16 cellular contexts compared by ENCODE assay signal in the genomic region with DNA sequence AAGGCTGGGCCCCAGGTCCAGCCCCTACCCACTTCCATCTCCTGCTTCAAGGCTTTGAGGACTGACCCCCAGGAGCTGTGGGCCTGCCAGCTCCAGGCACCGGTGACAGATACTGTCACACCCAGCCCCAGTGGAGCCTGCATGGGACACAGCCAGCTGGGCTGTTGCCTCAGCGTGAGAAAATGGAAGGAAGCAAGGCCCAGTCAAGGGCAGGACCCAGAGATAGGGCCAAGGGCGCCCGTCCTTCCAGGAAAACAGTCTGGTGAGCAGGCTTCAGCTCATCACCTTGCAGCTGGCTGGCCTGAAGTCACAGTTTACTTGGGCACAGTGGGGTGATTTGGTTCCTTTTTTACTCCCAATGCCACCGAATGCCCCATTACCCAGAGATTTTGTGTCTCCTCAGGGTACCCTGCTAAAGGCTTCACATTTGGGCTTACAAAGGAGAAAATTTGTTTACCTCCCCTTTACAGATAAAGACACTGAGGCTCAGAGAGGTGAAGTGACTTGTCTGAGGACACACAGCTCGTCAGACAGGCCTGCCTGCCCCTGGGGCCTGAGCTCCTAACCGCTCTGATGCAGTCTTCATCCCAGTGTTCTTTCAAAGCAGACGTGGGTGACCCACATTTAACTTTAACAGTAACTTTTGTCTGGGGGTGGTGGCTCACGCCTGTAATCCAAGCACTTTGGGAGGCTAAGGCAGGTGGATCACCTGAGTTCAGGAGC. TPM values are rescaled to one million over a fixed set of nuclear protein-coding genes. Genes with fewer than 3 reads are reported as not detected.
DNase-seq lines count a peak whose midpoint lies in the region; ATAC-seq and TF ChIP-seq lines count a peak whose summit lies in the region.
"Had no signal": no experiment of that assay in that cellular context is flagged by ENCODE, and none has a peak within 500 bp of the region (broad histone marks: within the 10 kb centered on the region; RNA-seq: fewer than 3 reads in every experiment).

No MANE protein-coding gene starts in this region.

- peaks cover 25% of the 10 kb centered on the region for H3K4me1 Mint-ChIP-seq in HFFc6 (ENCODE audit: low read depth)
- H3K4me1 Mint-ChIP-seq: naive thymus-derived CD8-positive, alpha-beta T cell had no signal

- no peaks in the 10 kb centered on the region; the same call in none of the 2 replicates for H3K27me3 Mint-ChIP-seq in HFFc6 (ENCODE audit: insufficient read depth)

- H3K36me3 ChIP-seq in NT2/D1 (ENCODE audit: insufficient read depth, insufficient read length, low read length) = no peaks in the 10 kb centered on the region
- no peaks in the 10 kb centered on the region for H3K36me3 ChIP-seq in fibroblast of lung (ENCODE audit: control insufficient read depth, insufficient read depth, low read length)
- no peaks in the 10 kb centered on the region for H3K36me3 ChIP-seq in lower lobe of right lung
- H3K36me3 ChIP-seq in stomach = no peaks in the 10 kb centered on the region

- no peak overlapping the region for H3K27ac Mint-ChIP-seq in HFFc6
- H3K27ac Mint-ChIP-seq: activated naive CD8-positive, alpha-beta T cell; activated T-cell treated with anti-CD3 and anti-CD28 coated beads, Interleukin-2, amount 50 U/mL, for 24 hours had no signal

- no peak for TF ChIP-seq EP300 in stomach (IDR thresholded peaks at IDR 0.05)

- no peak overlapping the region for H3K4me3 Mint-ChIP-seq in HFFc6
- H3K4me3 Mint-ChIP-seq: activated naive CD8-positive, alpha-beta T cell; activated T-cell treated with anti-CD3 and anti-CD28 coated beads, Interleukin-2, amount 50 U/mL, for 24 hours; naive thymus-derived CD8-positive, alpha-beta T cell had no signal

- H3K27me3 ChIP-seq in NT2/D1 (ENCODE audit: insufficient read depth, insufficient read length) (no peaks in the 10 kb centered on the region), fibroblast of lung (ENCODE audit: control insufficient read depth, insufficient read depth, low read length) (no peaks in the 10 kb centered on the region), lower lobe of right lung (ENCODE audit: low read depth) (no peaks in the 10 kb centered on the region), stomach (no peaks in the 10 kb centered on the region)

- H3K4me3 ChIP-seq in NT2/D1 (ENCODE audit: insufficient read length, low read depth) (no peak overlapping the region), fibroblast of lung (replicated peaks in 1 of 4; ENCODE audit: control extremely low read depth in 1 of 4, insufficient read depth in 1 of 4, low read depth in 3 of 4, low read length in 4 of 4) (no peak overlapping the region), lower lobe of right lung (no peak overlapping the region), stomach (no peak overlapping the region)

- peak in 1 of 2 donors; percentile 42 for ATAC-seq in lower lobe of right lung
- ATAC-seq: left colon; naive thymus-derived CD8-positive, alpha-beta T cell had no signal

- peak overlapping the region; percentile 12 for H3K27ac ChIP-seq in fibroblast of lung (ENCODE audit: insufficient read depth, low read length)
- H3K27ac ChIP-seq in lower lobe of right lung = peak overlapping the region; percentile 27
- peak overlapping the region in 3 of 5 donors; percentile 62 to 73 (median 71) for H3K27ac ChIP-seq in stomach

- H4K20me1 ChIP-seq in fibroblast of lung (ENCODE audit: control insufficient read depth, extremely low read depth, insufficient read depth, low read length) = no peaks in the 10 kb centered on the region

- H3K4me2 ChIP-seq in fibroblast of lung (ENCODE audit: extremely low read depth, insufficient read depth, low read length) = no peak overlapping the region

- no peaks in the 10 kb centered on the region for H3K79me2 ChIP-seq in fibroblast of lung (ENCODE audit: control insufficient read depth, insufficient read depth, low read length)

- WGBS in stomach, 5 donors = 48 to 68% (median 60%) methylated on average over 9 of the region's 9 CpGs

- H3K36me3 Mint-ChIP-seq in HFFc6 (ENCODE audit: low read depth) = no peaks in the 10 kb centered on the region
- H3K36me3 Mint-ChIP-seq: activated naive CD8-positive, alpha-beta T cell; naive thymus-derived CD8-positive, alpha-beta T cell had no signal

- no peaks in the 10 kb centered on the region for H3K9me3 Mint-ChIP-seq in HFFc6
- H3K9me3 Mint-ChIP-seq: activated T-cell treated with anti-CD3 and anti-CD28 coated beads, Interleukin-2, amount 50 U/mL, for 24 hours; naive thymus-derived CD8-positive, alpha-beta T cell had no signal

- intact Hi-C loops in lower lobe of right lung (cut with DNase I) (no loop called here), stomach (cut with DNase I; ENCODE audit: low total_unique reads) (no loop called here)

- H2AFZ ChIP-seq in fibroblast of lung (ENCODE audit: low read length) = no peak overlapping the region

- H3K4me1 ChIP-seq in NT2/D1 (ENCODE audit: insufficient read depth, insufficient read length) (peaks cover 6% of the 10 kb centered on the region), fibroblast of lung (ENCODE audit: control insufficient read depth, extremely low read depth, insufficient read depth, low read length) (peaks cover 21% of the 10 kb centered on the region), lower lobe of right lung (peaks cover 35% of the 10 kb centered on the region), stomach (peaks cover 12 to 33% (median 24%) of the 10 kb centered on the region in 4 donors)

- H3K9me3 ChIP-seq in NT2/D1 (ENCODE audit: insufficient read depth, low read length) (no peaks in the 10 kb centered on the region), fibroblast of lung (ENCODE audit: control insufficient read depth, insufficient read depth, low read depth, low read length) (no peaks in the 10 kb centered on the region), lower lobe of right lung (no peaks in the 10 kb centered on the region), stomach (no peaks in the 10 kb centered on the region)

- no peak for DNase-seq in NT2/D1 (ENCODE audit: low read depth, low spot score)
- DNase-seq in fibroblast of lung (ENCODE audit: low read depth in 2 of 2) = no peak
- DNase-seq in lower lobe of right lung = no peak
- DNase-seq in stomach = peak; percentile 60
- no peak for DNase-seq in NCI-H2029 (lab: John Stamatoyannopoulos, UW)
- no peak for DNase-seq in GM13976 (ENCODE audit: low spot score)
- no peak for DNase-seq in NCI-H2081 treated with DMSO at 0.1 percent for 48 hours (lab: John Stamatoyannopoulos, UW)
- DNase-seq in HFFc6 = no peak
- DNase-seq: activated T-cell treated with anti-CD3 and anti-CD28 coated beads, Interleukin-2, amount 50 U/mL, for 24 hours; hippocampal formation; naive thymus-derived CD8-positive, alpha-beta T cell; NCI-H1694; NCI-H510A had no signal

- TF ChIP-seq CTCF in fibroblast of lung (conservative IDR thresholded peaks at IDR 0.05 in 1 of 2, IDR thresholded peaks at IDR 0.05 in 1 of 2; ENCODE audit: low read depth in 1 of 2, low read length in 2 of 2) = no peak
- TF ChIP-seq CTCF in lower lobe of right lung (IDR thresholded peaks at IDR 0.05) = no peak
- no peak for TF ChIP-seq CTCF in stomach (IDR thresholded peaks at IDR 0.05)
- TF ChIP-seq CTCF in GM13976 (IDR thresholded peaks at IDR 0.05; ENCODE audit: borderline replicate concordance, control extremely low read depth, extremely low read depth, insufficient read depth, missing control alignments) = no peak
- no peak for TF ChIP-seq CTCF in HFFc6 (IDR thresholded peaks at IDR 0.05)

- H3K9ac ChIP-seq in NT2/D1 (ENCODE audit: insufficient read length, low read depth) (peak overlapping the region; percentile 32), fibroblast of lung (ENCODE audit: insufficient read depth, low read length) (no peak overlapping the region)

- in situ Hi-C loops in GM13976 (cut with MboI; ENCODE audit: low sequenced_read_pairs, unreplicated experiment) = no loop called here

- no peak for TF ChIP-seq POLR2A in stomach (IDR thresholded peaks at IDR 0.05)

RNA-seq across cellular contexts. Expression of gene WDR38, which starts 21.5 kb away (rescaled TPM):
- total RNA-seq in fibroblast of lung (not detected in 2 replicates), lower lobe of right lung (6.6 TPM), stomach (not detected)
- polyA plus RNA-seq in fibroblast of lung (not detected in 2 replicates), stomach (not detected)
- not detected in 2 replicates for polyA plus RNA-seq in fibroblast of lung (2012)
- not detected in 2 replicates for polyA minus RNA-seq in fibroblast of lung (ENCODE audit: low replicate concordance)
- not detected for total RNA-seq in HFFc6 (2021; fragmentation: NEBNext Ultra II Directional; extraction: Animal tissue kit (Norgen Biotek cat#: 25700))
- total RNA-seq: bronchial epithelial cell; left colon; naive thymus-derived CD8-positive, alpha-beta T cell had no signal
- polyA plus RNA-seq: naive thymus-derived CD8-positive, alpha-beta T cell had no signal

RNA-seq across cellular contexts. Expression of gene RPL35, which starts 30.0 kb away (rescaled TPM):
- 1,957 and 2,451 TPM in 2 replicates for total RNA-seq in fibroblast of lung
- polyA plus RNA-seq in fibroblast of lung = 1,593 and 1,989 TPM in 2 replicates
- 2,564 and 3,355 TPM in 2 replicates for polyA plus RNA-seq in fibroblast of lung (2012)
- 391 and 438 TPM in 2 replicates for polyA minus RNA-seq in fibroblast of lung (ENCODE audit: low replicate concordance)
- 812 TPM for total RNA-seq in lower lobe of right lung
- 1,000 to 10,000 TPM in 4 of 5 donors, 100 to 1,000 TPM in 1; 941 to 2,249 (median 1,140) TPM for total RNA-seq in stomach
- polyA plus RNA-seq in stomach = 1,000 to 10,000 TPM; 5,221 to 6,131 (median 5,285) TPM
- total RNA-seq in HFFc6 (2021; fragmentation: NEBNext Ultra II Directional; extraction: Animal tissue kit (Norgen Biotek cat#: 25700)) = 1,000 to 10,000 TPM; 1,470 to 1,706 (median 1,550) TPM

RNA-seq across cellular contexts. Expression of gene ARPC5L, which starts 30.1 kb away (rescaled TPM):
- total RNA-seq in fibroblast of lung = 11.0 and 13.2 TPM in 2 replicates
- 48.9 and 62.2 TPM in 2 replicates for polyA plus RNA-seq in fibroblast of lung
- 41.5 and 52.6 TPM in 2 replicates for polyA plus RNA-seq in fibroblast of lung (2012)
- polyA minus RNA-seq in fibroblast of lung (ENCODE audit: low replicate concordance) = 3.3 and 6.5 TPM in 2 replicates
- 33.2 TPM for total RNA-seq in lower lobe of right lung
- 10 to 100 TPM in 4 of 5 donors, not detected in 1; 20.4 to 71.0 (median 29.3) TPM for total RNA-seq in stomach
- 10 to 100 TPM; 43.6 to 55.3 (median 49.6) TPM for polyA plus RNA-seq in stomach
- total RNA-seq in HFFc6 (2021; fragmentation: NEBNext Ultra II Directional; extraction: Animal tissue kit (Norgen Biotek cat#: 25700)) = 10 to 100 TPM; 39.0 to 55.9 (median 44.7) TPM

RNA-seq across cellular contexts. Expression of gene OLFML2A, which starts 54.9 kb away (rescaled TPM):
- total RNA-seq in fibroblast of lung (30.6 and 33.7 TPM in 2 replicates), lower lobe of right lung (22.3 TPM), stomach (10 to 100 TPM in 1 of 5 donors, 1 to 10 TPM in 4; 1.7 to 91.2 (median 4.1) TPM)
- polyA plus RNA-seq in fibroblast of lung (2.7 and 22.3 TPM in 2 replicates), stomach (1 to 10 TPM in 1 of 3 donors, under 1 TPM in 2; 0.56 to 3.9 (median 0.61) TPM)
- 4.4 and 29.0 TPM in 2 replicates for polyA plus RNA-seq in fibroblast of lung (2012)
- polyA minus RNA-seq in fibroblast of lung (ENCODE audit: low replicate concordance) = 5.5 and 35.1 TPM in 2 replicates
- total RNA-seq in HFFc6 (2021; fragmentation: NEBNext Ultra II Directional; extraction: Animal tissue kit (Norgen Biotek cat#: 25700)) = under 1 TPM; 0.30 to 0.88 (median 0.36) TPM
- polyA plus RNA-seq: naive thymus-derived CD8-positive, alpha-beta T cell had no signal

Comparison
In these comparisons a context has a peak if more than half of its experiments do, and no peak if none do; other contexts are left out.
1. H3K27ac ChIP-seq: peak in every context shown above with its lines; median percentile 71 in stomach; 27 in lower lobe of right lung; 12 in fibroblast of lung.